In the genomic region with DNA sequence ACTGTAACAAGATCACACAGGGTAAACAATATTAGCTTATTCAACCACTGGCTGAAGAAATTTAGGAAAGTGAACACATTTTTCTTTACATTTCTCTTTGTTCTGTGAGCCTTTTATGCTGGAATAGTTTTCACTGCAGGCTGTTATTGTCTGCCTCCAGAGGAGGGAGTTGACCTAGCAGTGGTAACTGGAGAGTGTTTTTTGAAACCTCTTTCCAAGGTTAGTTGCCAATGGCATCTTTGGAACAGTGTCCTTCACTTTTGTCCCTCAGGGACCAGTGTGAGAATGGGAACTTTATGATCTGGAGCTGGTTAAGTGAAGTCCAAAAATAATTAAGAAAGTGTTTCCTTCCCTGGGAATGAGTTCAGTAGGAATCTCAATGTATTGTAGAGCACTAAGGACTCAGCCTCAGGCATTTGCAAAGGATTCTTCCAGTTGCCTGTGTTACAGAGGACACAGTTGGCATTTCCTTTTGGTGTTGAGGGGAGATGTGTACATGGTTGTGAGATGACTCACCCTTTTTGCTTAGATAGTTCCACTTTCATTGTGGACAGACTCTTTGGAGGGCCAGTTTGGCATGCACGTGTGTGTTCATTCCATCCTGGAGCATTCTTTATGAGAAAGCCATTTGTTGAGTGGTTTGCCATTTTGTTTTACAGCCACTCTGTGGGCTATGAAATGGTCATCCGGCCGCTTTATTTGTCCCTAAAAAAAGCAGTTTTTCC, we compare ENCODE assay signal across 10 cellular contexts.
DNase-seq lines count a peak whose midpoint lies in the region; ATAC-seq, FAIRE-seq and TF ChIP-seq lines count a peak whose summit lies in the region.
"Had no signal": no experiment of that assay in that cellular context is flagged by ENCODE, and none has a peak within 500 bp of the region (broad histone marks: within the 10 kb centered on the region; RNA-seq: fewer than 3 reads in every experiment).

No MANE protein-coding gene starts in this region.

- H3K27me3 ChIP-seq in left ventricle myocardium inferior (ENCODE audit: low read depth), result no peaks in the 10 kb centered on the region

- no peaks in the 10 kb centered on the region for H3K36me3 ChIP-seq in left ventricle myocardium inferior

- H3K4me3 ChIP-seq in left ventricle myocardium inferior, result no peak overlapping the region
- H3K4me3 ChIP-seq: K562 had no signal

- peak; percentile 95 for FAIRE-seq in H54 (lab: Jason Lieb, UNC)
- FAIRE-seq: K562 had no signal

- in situ Hi-C loops in SK-MEL-5 (cut with HindIII; ENCODE audit: low pct_unique_long_range_greater_than_20kb, low sequenced_read_pairs), result no loop called here

- no peaks in the 10 kb centered on the region for H3K27me3 Mint-ChIP-seq in activated T-helper 17 cell treated with anti-CD3 and anti-CD28 coated beads, Interleukin-2, amount 50 U/mL, for 72 hours

- no peaks in the 10 kb centered on the region for H3K9me3 ChIP-seq in left ventricle myocardium inferior (replicated peaks)

- no peak for ATAC-seq in activated T-helper 17 cell treated with anti-CD3 and anti-CD28 coated beads, Interleukin-2, amount 50 U/mL, for 72 hours (replicated peaks)
- ATAC-seq: K562 had no signal

- peak overlapping the region; percentile 53 for H3K27ac ChIP-seq in 22Rv1
- H3K27ac ChIP-seq in left ventricle myocardium inferior (replicated peaks), result no peak overlapping the region
- H3K27ac ChIP-seq: C4-2B had no signal

- TF ChIP-seq CTCF in 22Rv1 (IDR thresholded peaks at IDR 0.05), result no peak
- TF ChIP-seq CTCF in left ventricle myocardium inferior (IDR thresholded peaks at IDR 0.05; ENCODE audit: borderline replicate concordance), result peak; percentile 21

- peaks cover 15% of the 10 kb centered on the region for H3K4me1 ChIP-seq in left ventricle myocardium inferior

- peak; percentile 12 for DNase-seq in H54 (ENCODE audit: insufficient read length, low spot score)
- DNase-seq in SK-MEL-5 (ENCODE audit: low read depth, low spot score), result peak; percentile 45
- no peak for DNase-seq in left ventricle myocardium inferior
- no peak for DNase-seq in T-helper 2 cell
- no peak for DNase-seq in OCI-M1 (lab: John Stamatoyannopoulos, UW)
- DNase-seq in NCI-H146 (lab: John Stamatoyannopoulos, UW), result no peak

- H3K36me3 Mint-ChIP-seq in activated T-helper 17 cell treated with anti-CD3 and anti-CD28 coated beads, Interleukin-2, amount 50 U/mL, for 72 hours (ENCODE audit: low read depth), result no peaks in the 10 kb centered on the region

- TF ChIP-seq POLR2A in H54 (IDR thresholded peaks at IDR 0.05; ENCODE audit: low read depth, low read length), result no peak

- H3K4me1 Mint-ChIP-seq in activated T-helper 17 cell treated with anti-CD3 and anti-CD28 coated beads, Interleukin-2, amount 50 U/mL, for 72 hours, result no peaks in the 10 kb centered on the region

- no peak overlapping the region for H3K4me3 Mint-ChIP-seq in activated T-helper 17 cell treated with anti-CD3 and anti-CD28 coated beads, Interleukin-2, amount 50 U/mL, for 72 hours

- H3K9me3 Mint-ChIP-seq in activated T-helper 17 cell treated with anti-CD3 and anti-CD28 coated beads, Interleukin-2, amount 50 U/mL, for 72 hours, result no peaks in the 10 kb centered on the region

- intact Hi-C loops in left ventricle myocardium inferior (cut with micrococcal nuclease), result no loop called here

- H3K27ac Mint-ChIP-seq in activated T-helper 17 cell treated with anti-CD3 and anti-CD28 coated beads, Interleukin-2, amount 50 U/mL, for 72 hours, result no peak overlapping the region

Comparison
In these comparisons a context has a peak if more than half of its experiments do, and no peak if none do; other contexts are left out.
1. DNase-seq: peak in H54 (single experiment) and SK-MEL-5 (single experiment); none in left ventricle myocardium inferior (single experiment), T-helper 2 cell (0 of 5), OCI-M1 (single experiment) and NCI-H146 (single experiment).